19 cellular contexts compared by ENCODE assay signal in genomic region chr15:34214135-34214534, GRCh38.
"Had no signal": no experiment of that assay in that cellular context is flagged by ENCODE, and none has a peak within 500 bp of the region (broad histone marks: within the 10 kb centered on the region; RNA-seq: fewer than 3 reads in every experiment).

No MANE protein-coding gene starts in this region.

- H3K27me3 Mint-ChIP-seq: activated CD4-positive, alpha-beta T cell treated with anti-CD3 and anti-CD28 coated beads for 36 hours had no signal

- H3K4me3 Mint-ChIP-seq: activated CD4-positive, alpha-beta T cell treated with anti-CD3 and anti-CD28 coated beads for 36 hours; activated CD8-positive, alpha-beta T cell treated with anti-CD3 and anti-CD28 coated beads, Interleukin-2, amount 10 ng/mL, durations not matched to agents 7 days and 5 days; neural crest cell had no signal

- H3K27ac Mint-ChIP-seq: activated CD4-positive, alpha-beta T cell treated with anti-CD3 and anti-CD28 coated beads for 36 hours; activated CD8-positive, alpha-beta T cell treated with anti-CD3 and anti-CD28 coated beads, Interleukin-2, amount 10 ng/mL, durations not matched to agents 7 days and 5 days had no signal

- ATAC-seq: activated CD4-positive, alpha-beta T cell treated with anti-CD3 and anti-CD28 coated beads for 36 hours; activated CD8-positive, alpha-beta T cell treated with anti-CD3 and anti-CD28 coated beads, Interleukin-2, amount 10 ng/mL, durations not matched to agents 7 days and 5 days; activated naive CD4-positive, alpha-beta T cell treated with anti-CD3 and anti-CD28 coated beads, Interleukin-2, amount 50 U/mL, for 72 hours; esophagus mucosa; left cardiac atrium had no signal

- H3K4me3 ChIP-seq: cardiac muscle cell, lung, sigmoid colon, stomach, testis, upper lobe of left lung had no signal

- H3K9me3 ChIP-seq: sigmoid colon, stomach, testis had no signal

- H3K4me1 Mint-ChIP-seq: neural crest cell had no signal

- H3K79me2 ChIP-seq: parathyroid adenoma had no signal

- H3K36me3 Mint-ChIP-seq: activated naive CD4-positive, alpha-beta T cell treated with anti-CD3 and anti-CD28 coated beads, Interleukin-2, amount 50 U/mL, for 72 hours had no signal

- DNase-seq: activated CD4-positive, alpha-beta T cell treated with anti-CD3 and anti-CD28 coated beads for 36 hours; activated CD8-positive, alpha-beta memory T cell treated with anti-CD3 and anti-CD28 coated beads, Interleukin-2, amount 50 U/mL, for 4 hours; activated CD8-positive, alpha-beta T cell treated with anti-CD3 and anti-CD28 coated beads, Interleukin-2, amount 10 ng/mL, durations not matched to agents 7 days and 5 days; activated effector memory CD4-positive, alpha-beta T cell treated with anti-CD3 and anti-CD28 coated beads, Interleukin-2, amount 50 U/mL, for 16 hours; activated T-cell treated with anti-CD3 and anti-CD28 coated beads, Interleukin-2, amount 50 U/mL, for 48 hours; left cardiac atrium; midbrain; sigmoid colon; stimulated activated CD4-positive, alpha-beta T cell treated with anti-CD3 and anti-CD28 coated beads, Interleukin-1b, Interleukin-23, amount 100 ng/mL, for 48 hours; stomach; testis; upper lobe of left lung had no signal

- H3K27me3 ChIP-seq: cardiac muscle cell, sigmoid colon, stomach, testis, upper lobe of left lung had no signal

- H3K9ac ChIP-seq: parathyroid adenoma had no signal

- H3K27ac ChIP-seq: cardiac muscle cell, parathyroid adenoma, sigmoid colon, stomach, testis, upper lobe of left lung, VCaP had no signal

- H3K4me1 ChIP-seq: parathyroid adenoma, testis had no signal

- H3K9me3 Mint-ChIP-seq: activated naive CD4-positive, alpha-beta T cell treated with anti-CD3 and anti-CD28 coated beads, Interleukin-2, amount 50 U/mL, for 72 hours; neural crest cell had no signal

- H2AFZ ChIP-seq: parathyroid adenoma had no signal

- H3K36me3 ChIP-seq: cardiac muscle cell, sigmoid colon, stomach, upper lobe of left lung had no signal
